Comparison of ENCODE assay signal across 12 cellular contexts in genomic region chr1:180609643-180610555, GRCh38. TPM values are rescaled to one million over a fixed set of nuclear protein-coding genes. Genes with fewer than 3 reads are reported as not detected.
A peak's percentile ranks its signal among the peaks of the same experiment; 100 is the strongest.
DNase-seq lines count a peak whose midpoint lies in the region; ATAC-seq and TF ChIP-seq lines count a peak whose summit lies in the region.
"Had no signal": no experiment of that assay in that cellular context is flagged by ENCODE, and none has a peak within 500 bp of the region (broad histone marks: within the 10 kb centered on the region; RNA-seq: fewer than 3 reads in every experiment).

No MANE protein-coding gene starts in this region.

- H3K9me2 ChIP-seq in OCI-LY7 (ENCODE audit: insufficient read depth, low read length), result no peaks in the 10 kb centered on the region

- H3K4me3 ChIP-seq in OCI-LY7 (ENCODE audit: low read depth, low read length, poor library complexity, severe bottlenecking), result no peak overlapping the region
- no peak overlapping the region for H3K4me3 ChIP-seq in parathyroid adenoma (ENCODE audit: low read depth, low read length)

- H3K4me2 ChIP-seq in OCI-LY7 (ENCODE audit: low read length), result no peak overlapping the region
- no peak overlapping the region for H3K4me2 ChIP-seq in parathyroid adenoma (ENCODE audit: low read length)

- H3K27ac ChIP-seq in OCI-LY7 (ENCODE audit: low read depth, low read length, poor library complexity, severe bottlenecking) (no peak overlapping the region), parathyroid adenoma (no peak overlapping the region)

- intact Hi-C loops in OCI-LY7 (cut with micrococcal nuclease; ENCODE audit: unreplicated experiment), result no loop called here

- no peaks in the 10 kb centered on the region for H3K27me3 ChIP-seq in parathyroid adenoma (ENCODE audit: control insufficient read depth, insufficient read depth, low read length)

- H3K4me1 ChIP-seq in OCI-LY7 (ENCODE audit: insufficient read depth, low read length, poor library complexity, severe bottlenecking) (peaks cover 10% of the 10 kb centered on the region), parathyroid adenoma (peaks cover 2% of the 10 kb centered on the region)

- TF ChIP-seq CTCF in OCI-LY7 (conservative IDR thresholded peaks at IDR 0.05; ENCODE audit: low read length) (no peak), parathyroid adenoma (IDR thresholded peaks at IDR 0.05) (no peak)

- POLR2A ChIA-PET in OCI-LY7 (lab: Charles Lee), result interaction anchor here (0.6 to 2.8 kb wide), 7 partner anchors 9 to 1410 kb away, joined by 3 to 8 read pairs (median 3); partner anchors contain the start of gene XPR1

- DNase-seq in HCEC 1CT (peak; percentile 46), OCI-LY7 (ENCODE audit: low spot score) (peak; percentile 5), fibroblast of peridontal ligament (ENCODE audit: extremely low read depth) (peak; percentile 40), COR-L47 (lab: John Stamatoyannopoulos, UW) (no peak)
- DNase-seq: activated T-cell treated with anti-CD3 and anti-CD28 coated beads, Interleukin-2, amount 50 U/mL, for 1 hour; NCI-H345 had no signal

- no peak overlapping the region for H3K9ac ChIP-seq in parathyroid adenoma

- no peaks in the 10 kb centered on the region for H3K36me3 ChIP-seq in OCI-LY7 (ENCODE audit: insufficient read depth, low read length)
- no peaks in the 10 kb centered on the region for H3K36me3 ChIP-seq in parathyroid adenoma (ENCODE audit: control insufficient read depth, insufficient read depth, low read length)

- H4K20me1 ChIP-seq in OCI-LY7 (ENCODE audit: insufficient read depth, low read length), result no peaks in the 10 kb centered on the region

- BruUV-seq in OCI-LY7 (replicated peaks; lab: Mats Ljungman, UMichigan), result no TSS peak

- H2AFZ ChIP-seq in OCI-LY7 (ENCODE audit: low read length), result peak overlapping the region; percentile 94
- H2AFZ ChIP-seq in parathyroid adenoma, result peak overlapping the region; percentile 56

- H3K79me2 ChIP-seq in OCI-LY7 (ENCODE audit: insufficient read depth, low read depth, low read length), result no peaks in the 10 kb centered on the region
- no peaks in the 10 kb centered on the region for H3K79me2 ChIP-seq in parathyroid adenoma

- H3K9me3 ChIP-seq in OCI-LY7 (ENCODE audit: low read length), result no peaks in the 10 kb centered on the region
- no peaks in the 10 kb centered on the region for H3K9me3 ChIP-seq in parathyroid adenoma (ENCODE audit: control insufficient read depth, low read length)

- ATAC-seq in GM21447 (IDR thresholded peaks at IDR 0.05; ENCODE audit: unreplicated experiment) (no peak), HG03342 (IDR thresholded peaks at IDR 0.05; ENCODE audit: unreplicated experiment) (no peak), GM18873 (IDR thresholded peaks at IDR 0.05; ENCODE audit: low FRiP score, unreplicated experiment) (no peak)

- CTCF ChIA-PET in OCI-LY7 (lab: Charles Lee; ENCODE audit: unreplicated experiment), result no interaction called here

RNA-seq across cellular contexts. Expression of gene XPR1, which starts 21.9 kb away (rescaled TPM):
- total RNA-seq in OCI-LY7 (2014; rRNA removed; shearing (Covaris generic)), result 8.6 and 9.0 TPM in 2 replicates
- total RNA-seq in OCI-LY7 (2022), result 17.2 and 18.2 TPM in 2 replicates

RNA-seq across cellular contexts. Expression of gene OVAAL, which starts 51.1 kb away (rescaled TPM):
- not detected in 2 replicates for total RNA-seq in OCI-LY7 (2014; rRNA removed; shearing (Covaris generic))
- total RNA-seq in OCI-LY7 (2022), result not detected in 2 replicates
- total RNA-seq: G401, renal cortical epithelial cell had no signal
